28 cellular contexts compared by ENCODE assay signal in the genomic region with DNA sequence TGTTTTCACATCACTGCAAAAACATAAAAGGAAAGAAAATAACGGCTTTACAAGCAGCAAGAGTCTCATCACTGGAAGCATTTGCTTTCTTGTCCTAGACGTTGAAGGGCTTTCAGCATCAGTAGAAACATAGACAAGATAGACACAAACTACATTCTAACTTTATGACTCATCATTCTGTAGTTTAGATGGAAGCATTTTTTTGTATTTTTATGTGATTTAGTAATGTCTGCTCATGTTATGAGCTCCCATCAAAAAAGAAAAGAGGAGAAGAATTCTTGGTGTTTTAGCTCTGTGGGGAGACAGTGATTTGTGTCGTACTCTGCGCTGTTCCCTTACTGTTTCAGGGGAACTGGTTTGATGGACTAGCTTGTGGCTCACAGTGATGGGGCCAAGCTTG.
DNase-seq lines count a peak whose midpoint lies in the region; FAIRE-seq and TF ChIP-seq lines count a peak whose summit lies in the region.
"Had no signal": no experiment of that assay in that cellular context is flagged by ENCODE, and none has a peak within 500 bp of the region (broad histone marks: within the 10 kb centered on the region; RNA-seq: fewer than 3 reads in every experiment).

No MANE protein-coding gene starts in this region.

- DNase-seq in ELR (ENCODE audit: low read depth) (peak; percentile 1), NCI-H226 (peak; percentile 18), fibroblast of mammary gland (ENCODE audit: low read depth) (peak; percentile 3), urothelium cell line (ENCODE audit: low spot score) (peak; percentile 29), anterior cingulate cortex (lab: John Stamatoyannopoulos, UW) (no peak), frontal cortex (ENCODE audit: low spot score in 2 of 2) (no peak), HK-2 (ENCODE audit: unreplicated experiment) (no peak)
- DNase-seq: activated CD4-positive, alpha-beta T cell treated with anti-CD3 and anti-CD28 coated beads, Interleukin-2, amount 50 U/mL, for 48 hours; activated CD8-positive, alpha-beta memory T cell treated with anti-CD3 and anti-CD28 coated beads, Interleukin-2, amount 50 U/mL, for 48 hours; activated naive CD4-positive, alpha-beta T cell treated with anti-CD3 and anti-CD28 coated beads, Interleukin-2, amount 10 ng/mL, durations not matched to agents 7 days and 5 days; amygdala; BE2C; DMS153; left ventricle myocardium inferior; naive B cell; NCI-H1105; NCI-H187 treated with DMSO at 0.1 percent for 48 hours; NCI-H69; nucleus accumbens; psoas muscle; sigmoid colon; stimulated activated CD4-positive, alpha-beta T cell treated with anti-CD3 and anti-CD28 coated beads, Interleukin-15, amount 100 ng/mL, for 24 hours; stimulated activated naive CD4-positive, alpha-beta T cell; uterus had no signal

- FAIRE-seq in urothelium cell line (lab: Jason Lieb, UNC) (no peak), frontal cortex (lab: Jason Lieb, UNC) (no peak)
- FAIRE-seq: G401.6, islet of Langerhans had no signal

- no peak for TF ChIP-seq CTCF in fibroblast of mammary gland (conservative IDR thresholded peaks at IDR 0.05; ENCODE audit: control insufficient read depth, insufficient read depth, low read depth, low read length)

- H3K4me3 ChIP-seq in fibroblast of mammary gland (ENCODE audit: control insufficient read depth, low read depth, low read length): no peak overlapping the region
- H3K4me3 ChIP-seq: cardiac muscle cell, coronary artery, left ventricle myocardium inferior, psoas muscle, sigmoid colon, uterus had no signal

Comparison
In these comparisons a context has a peak if more than half of its experiments do, and no peak if none do; other contexts are left out.
1. DNase-seq: peak in ELR (single experiment), NCI-H226 (single experiment), fibroblast of mammary gland (single experiment) and urothelium cell line (single experiment); none in anterior cingulate cortex (0 of 58), frontal cortex (0 of 2) and HK-2 (single experiment).